In genomic region chr1:113928950-113929749, GRCh38 we compare ENCODE assay signal across 1 cellular context.
TF ChIP-seq lines count a peak whose summit lies in the region.

TSS of gene HIPK1 (plus strand) at chr1:113929324.

TF ChIP-seq in HepG2, 621 proteins besides CTCF, POLR2A, EP300 and RAD21 (continued from another document and continues in another):
- TF ChIP-seq E2F5 (CRISPR knock-in tag; conservative IDR thresholded peaks at IDR 0.05) (no peak), ZNF235 (CRISPR knock-in tag; IDR thresholded peaks at IDR 0.05; ENCODE audit: borderline replicate concordance) (no peak), RFX1 (IDR thresholded peaks at IDR 0.05) (peak; percentile 8; the same call in 1 of the 2 replicates), ZNF572 (CRISPR knock-in tag; IDR thresholded peaks at IDR 0.05) (0 out of 2 replicates have a peak, but pooled peaks have one; percentile 67), PHF5A (CRISPR knock-in tag; IDR thresholded peaks at IDR 0.05; ENCODE audit: low read depth, unreplicated experiment) (no peak), GATAD1 (CRISPR knock-in tag; IDR thresholded peaks at IDR 0.05) (peak; percentile 85), ATF7-NPFF (CRISPR knock-in tag; IDR thresholded peaks at IDR 0.05; ENCODE audit: low read depth) (peak; percentile 76), ZNF83 (CRISPR knock-in tag; IDR thresholded peaks at IDR 0.05; ENCODE audit: borderline replicate concordance) (no peak), ZNF101 (CRISPR knock-in tag; IDR thresholded peaks at IDR 0.05; ENCODE audit: borderline replicate concordance, low read depth) (no peak), XBP1 (CRISPR knock-in tag; IDR thresholded peaks at IDR 0.05) (0 out of 2 replicates have a peak, but pooled peaks have one; percentile 70), HNRNPL (IDR thresholded peaks at IDR 0.05; ENCODE audit: low read depth, low read length) (no peak), SRF (IDR thresholded peaks at IDR 0.05; ENCODE audit: low read depth, low read length) (peak; percentile 94), MYNN (CRISPR knock-in tag; IDR thresholded peaks at IDR 0.05; ENCODE audit: low read depth) (no peak; the same call in 1 of the 2 replicates), TBX3 (IDR thresholded peaks at IDR 0.05; ENCODE audit: borderline replicate concordance) (peak; percentile 31; the same call in 1 of the 2 replicates), POLR2AphosphoS2 (IDR thresholded peaks at IDR 0.05; ENCODE audit: low read depth, low read length) (peak; percentile 76; the same call in 1 of the 2 replicates), ZNF274 (CRISPR knock-in tag; IDR thresholded peaks at IDR 0.05) (peak; percentile 20; the same call in 1 of the 2 replicates), MTF2 (CRISPR knock-in tag; IDR thresholded peaks at IDR 0.05; ENCODE audit: borderline replicate concordance) (no peak), ZNF468 (CRISPR knock-in tag; IDR thresholded peaks at IDR 0.05) (no peak), ZNF761 (CRISPR knock-in tag; conservative IDR thresholded peaks at IDR 0.05) (peak; percentile 79), HOXD1 (CRISPR knock-in tag; IDR thresholded peaks at IDR 0.05) (0 out of 2 replicates have a peak, but pooled peaks have one; percentile 78), BRCA1 (CRISPR knock-in tag; IDR thresholded peaks at IDR 0.05) (no peak; the same call in 1 of the 2 replicates), ZNF225 (CRISPR knock-in tag; IDR thresholded peaks at IDR 0.05) (no peak), AHR (CRISPR knock-in tag; IDR thresholded peaks at IDR 0.05) (peak; percentile 50; the same call in 1 of the 2 replicates), ZFP91 (CRISPR knock-in tag; IDR thresholded peaks at IDR 0.05; ENCODE audit: borderline replicate concordance) (peak; percentile 90), JUNB (CRISPR knock-in tag; IDR thresholded peaks at IDR 0.05; ENCODE audit: borderline replicate concordance) (no peak), ZSCAN20 (CRISPR knock-in tag; IDR thresholded peaks at IDR 0.05; ENCODE audit: borderline replicate concordance) (0 out of 2 replicates have a peak, but pooled peaks have one; percentile 25), PATZ1 (CRISPR knock-in tag; IDR thresholded peaks at IDR 0.05) (peak; percentile 73), HOXA3 (CRISPR knock-in tag; IDR thresholded peaks at IDR 0.05) (peak; percentile 97), ZNF44 (CRISPR knock-in tag; IDR thresholded peaks at IDR 0.05) (no peak), ZNF574 (CRISPR knock-in tag; IDR thresholded peaks at IDR 0.05) (peak; percentile 99), ARID3A (IDR thresholded peaks at IDR 0.05; ENCODE audit: low read depth, low read length) (peak; percentile 52; the same call in 1 of the 2 replicates), KIAA2018 (CRISPR knock-in tag; IDR thresholded peaks at IDR 0.05; ENCODE audit: borderline replicate concordance) (no peak), TAF1 (CRISPR knock-in tag; IDR thresholded peaks at IDR 0.05) (peak; percentile 80), ZBTB20 (CRISPR knock-in tag; IDR thresholded peaks at IDR 0.05; ENCODE audit: borderline replicate concordance, low read depth) (no peak; the same call in 1 of the 2 replicates), ZNF850 (CRISPR knock-in tag; conservative IDR thresholded peaks at IDR 0.05) (no peak), ZFP90 (CRISPR knock-in tag; IDR thresholded peaks at IDR 0.05; ENCODE audit: borderline replicate concordance) (peak; percentile 82; the same call in 1 of the 2 replicates), ZNF746 (CRISPR knock-in tag; IDR thresholded peaks at IDR 0.05) (no peak), MAF1 (CRISPR knock-in tag; IDR thresholded peaks at IDR 0.05; ENCODE audit: borderline replicate concordance) (no peak), ZNF720 (CRISPR knock-in tag; IDR thresholded peaks at IDR 0.05) (no peak), ZBTB44 (CRISPR knock-in tag; IDR thresholded peaks at IDR 0.05) (0 out of 2 replicates have a peak, but pooled peaks have one; percentile 24), PBX3 (CRISPR knock-in tag; IDR thresholded peaks at IDR 0.05; ENCODE audit: borderline replicate concordance) (no peak), HNRNPLL (IDR thresholded peaks at IDR 0.05; ENCODE audit: low read depth, low read length, poor library complexity, severe bottlenecking) (peak; percentile 78), YEATS2 (CRISPR knock-in tag; IDR thresholded peaks at IDR 0.05; ENCODE audit: borderline replicate concordance) (peak; percentile 71)
